ENCODE assay signal across 1 cellular context in genomic region chr3:114528517-114528916, GRCh38.
TF ChIP-seq lines count a peak whose summit lies in the region.

No MANE protein-coding gene starts in this region.

TF ChIP-seq in HCT116, 20 proteins besides CTCF, POLR2A, EP300 and RAD21 (continued from another document):
- TF ChIP-seq REST (IDR thresholded peaks at IDR 0.05; ENCODE audit: low read depth) (no peak), FOSL1 (IDR thresholded peaks at IDR 0.05; ENCODE audit: low read depth) (no peak), SIN3A (IDR thresholded peaks at IDR 0.05; ENCODE audit: low read depth) (no peak)
TF ChIP-seq in HCT116: peak in this region for 0.
